Comparison of ENCODE assay signal across 12 cellular contexts in the genomic region with DNA sequence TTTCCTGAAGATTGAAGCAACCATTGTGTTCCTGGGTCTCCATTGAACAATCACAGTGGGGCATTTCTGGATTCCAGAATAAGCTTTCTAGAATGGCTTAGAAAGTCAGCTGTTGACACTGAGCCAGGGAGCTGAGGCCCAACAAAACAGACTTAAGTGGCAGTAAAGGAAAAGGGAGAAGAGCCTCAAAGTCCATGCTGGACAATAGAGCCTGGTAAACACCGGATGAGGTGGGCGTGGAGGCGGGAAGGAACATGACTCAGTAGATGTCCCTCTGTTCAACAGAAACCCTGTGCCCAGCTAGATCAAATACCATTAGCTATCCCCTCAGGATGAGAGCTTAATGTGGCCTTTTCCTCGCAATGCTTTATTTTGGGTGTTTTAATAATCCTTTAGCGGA. TPM values are rescaled to one million over a fixed set of nuclear protein-coding genes. Genes with fewer than 3 reads are reported as not detected.
DNase-seq lines count a peak whose midpoint lies in the region; ATAC-seq and TF ChIP-seq lines count a peak whose summit lies in the region.
"Had no signal": no experiment of that assay in that cellular context is flagged by ENCODE, and none has a peak within 500 bp of the region (broad histone marks: within the 10 kb centered on the region; RNA-seq: fewer than 3 reads in every experiment).

No MANE protein-coding gene starts in this region.

- peaks cover 3% of the 10 kb centered on the region for H3K4me1 Mint-ChIP-seq in activated naive CD4-positive, alpha-beta T cell treated with anti-CD3 and anti-CD28 coated beads for 36 hours (ENCODE audit: low read depth)
- H3K4me1 Mint-ChIP-seq: CD8-positive, alpha-beta memory T cell; naive B cell had no signal

- H3K9me2 ChIP-seq in Karpas-422 (replicated peaks; ENCODE audit: insufficient read depth, low read length), result no peaks in the 10 kb centered on the region

- no peak for TF ChIP-seq POLR2A in spleen (IDR thresholded peaks at IDR 0.05)

- no peak overlapping the region for H3K4me3 Mint-ChIP-seq in activated naive CD4-positive, alpha-beta T cell treated with anti-CD3 and anti-CD28 coated beads for 36 hours
- H3K4me3 Mint-ChIP-seq: CD8-positive, alpha-beta memory T cell; effector memory CD8-positive, alpha-beta T cell; naive B cell had no signal

- no peaks in the 10 kb centered on the region for H3K27me3 ChIP-seq in spleen (replicated peaks in 1 of 7)
- no peaks in the 10 kb centered on the region; the same call in 1 of the 2 replicates for H3K27me3 ChIP-seq in Karpas-422 (ENCODE audit: low read length)

- intact Hi-C loops in spleen (cut with DNase I; ENCODE audit: low total_unique reads), result no loop called here
- intact Hi-C loops in activated naive CD4-positive, alpha-beta T cell treated with anti-CD3 and anti-CD28 coated beads for 36 hours (cut with micrococcal nuclease), result no loop called here

- CTCF ChIA-PET in activated naive CD4-positive, alpha-beta T cell treated with anti-CD3 and anti-CD28 coated beads for 36 hours (lab: Charles Lee), result interaction anchor here (0.9 to 1.1 kb wide), 3 partner anchors 20 to 99 kb away, joined by 3 to 5 read pairs (median 3); partner anchors contain the start of gene G3BP1

- no peak for TF ChIP-seq CTCF in coronary artery (IDR thresholded peaks at IDR 0.05)
- TF ChIP-seq CTCF in spleen (IDR thresholded peaks at IDR 0.05 in 8 of 11, conservative IDR thresholded peaks at IDR 0.05 in 3 of 11), result no peak

- H3K79me2 ChIP-seq in Karpas-422 (ENCODE audit: low read length), result no peaks in the 10 kb centered on the region

- peak; percentile 42 for ATAC-seq in left lobe of liver
- ATAC-seq in HG02798 (IDR thresholded peaks at IDR 0.05; ENCODE audit: poor library complexity, unreplicated experiment), result no peak
- ATAC-seq: effector memory CD8-positive, alpha-beta T cell had no signal

- H3K4me3 ChIP-seq in coronary artery, result peak overlapping the region; percentile 10
- H3K4me3 ChIP-seq in spleen, result no peak overlapping the region
- H3K4me3 ChIP-seq in Karpas-422 (ENCODE audit: low read length), result no peak overlapping the region

- H3K9ac ChIP-seq in Karpas-422 (ENCODE audit: low read length), result no peak overlapping the region

- no peak for TF ChIP-seq EP300 in Ishikawa (IDR thresholded peaks at IDR 0.05; ENCODE audit: borderline replicate concordance)

- no peak overlapping the region for H3K4me2 ChIP-seq in Karpas-422 (ENCODE audit: low read depth, low read length, poor library complexity, severe bottlenecking)

- no peaks in the 10 kb centered on the region for H3K36me3 Mint-ChIP-seq in activated naive CD4-positive, alpha-beta T cell treated with anti-CD3 and anti-CD28 coated beads for 36 hours (ENCODE audit: low read depth)
- H3K36me3 Mint-ChIP-seq: CD8-positive, alpha-beta memory T cell; naive B cell had no signal

- H3K4me1 ChIP-seq in spleen (peaks cover 11 to 86% (median 54%) of the 10 kb centered on the region in 6 donors), Karpas-422 (ENCODE audit: low read length) (no peaks in the 10 kb centered on the region)

- H3K27ac ChIP-seq in coronary artery, result peak overlapping the region; percentile 89 to 97
- peak overlapping the region; percentile 36 to 89 (median 74) for H3K27ac ChIP-seq in spleen
- no peak overlapping the region for H3K27ac ChIP-seq in Karpas-422 (ENCODE audit: low read length)

- H4K20me1 ChIP-seq in Karpas-422 (ENCODE audit: insufficient read depth, low read depth, low read length), result no peaks in the 10 kb centered on the region

- H3K36me3 ChIP-seq in spleen, result peaks cover 0 to 76% (median 12%) of the 10 kb centered on the region in 6 donors
- no peaks in the 10 kb centered on the region for H3K36me3 ChIP-seq in Karpas-422 (ENCODE audit: insufficient read depth, low read length)

- H3K27me3 Mint-ChIP-seq in activated naive CD4-positive, alpha-beta T cell treated with anti-CD3 and anti-CD28 coated beads for 36 hours (ENCODE audit: low read depth), result no peaks in the 10 kb centered on the region
- H3K27me3 Mint-ChIP-seq: naive B cell had no signal

- H3K9me3 Mint-ChIP-seq in activated naive CD4-positive, alpha-beta T cell treated with anti-CD3 and anti-CD28 coated beads for 36 hours, result no peaks in the 10 kb centered on the region
- H3K9me3 Mint-ChIP-seq: CD8-positive, alpha-beta memory T cell; effector memory CD8-positive, alpha-beta T cell; naive B cell had no signal

- no peak for DNase-seq in coronary artery (ENCODE audit: low spot score)
- DNase-seq in left lobe of liver (ENCODE audit: low spot score), result peak; percentile 43
- no peak for DNase-seq in spleen
- DNase-seq in COR-L47 (lab: John Stamatoyannopoulos, UW), result no peak
- DNase-seq in activated naive CD4-positive, alpha-beta T cell treated with anti-CD3 and anti-CD28 coated beads for 36 hours, result no peak
- no peak for DNase-seq in Karpas-422
- DNase-seq: CD8-positive, alpha-beta memory T cell; effector memory CD8-positive, alpha-beta T cell; naive B cell; NCI-H1105 treated with DMSO at 0.1 percent for 48 hours had no signal

- no peaks in the 10 kb centered on the region for H3K9me3 ChIP-seq in spleen
- H3K9me3 ChIP-seq in Karpas-422 (ENCODE audit: low read length), result no peaks in the 10 kb centered on the region

- no peak overlapping the region for H2AFZ ChIP-seq in Karpas-422 (ENCODE audit: low read length)

- no peak for TF ChIP-seq RAD21 in Ishikawa (IDR thresholded peaks at IDR 0.05; ENCODE audit: low read depth)

- WGBS in spleen, 5 donors, result 52 to 73% (median 62%) methylated on average over 5 of the region's 5 CpGs

- H3K27ac Mint-ChIP-seq in activated naive CD4-positive, alpha-beta T cell treated with anti-CD3 and anti-CD28 coated beads for 36 hours, result no peak overlapping the region
- H3K27ac Mint-ChIP-seq: effector memory CD8-positive, alpha-beta T cell; naive B cell had no signal

TF ChIP-seq in Ishikawa, 13 proteins besides CTCF, POLR2A, EP300 and RAD21:
- TF ChIP-seq YY1 (IDR thresholded peaks at IDR 0.05; ENCODE audit: low read depth) (no peak), EGR1 (IDR thresholded peaks at IDR 0.05) (0 out of 2 replicates have a peak, but pooled peaks have one; percentile 33)

RNA-seq across cellular contexts. Expression of gene SPARC, which starts 14.7 kb away (rescaled TPM):
- total RNA-seq in left lobe of liver (90.7 TPM), spleen (100 to 1,000 TPM; 320 to 963 (median 552) TPM)
- polyA plus RNA-seq in spleen, result 100 to 1,000 TPM in 2 of 3 donors, 10 to 100 TPM in 1; 76.5 to 195 (median 135) TPM
- total RNA-seq in activated naive CD4-positive, alpha-beta T cell treated with anti-CD3 and anti-CD28 coated beads for 36 hours, result under 1 TPM; 0.20 to 0.45 TPM
- 0.54 TPM in 1 of 2 replicates, not detected in the other for total RNA-seq in Karpas-422 (2014; rRNA removed; shearing (Covaris generic); ENCODE audit: low replicate concordance)
- polyA plus RNA-seq: CD8-positive, alpha-beta memory T cell had no signal

Comparison
In these comparisons a context has a peak if more than half of its experiments do, and no peak if none do; other contexts are left out.
1. RNA of gene SPARC, which starts 14.7 kb away (total RNA-seq): 320 to 963 TPM in spleen and 90.7 TPM in left lobe of liver (single experiment); 0.20 to 0.45 TPM in activated naive CD4-positive, alpha-beta T cell treated with anti-CD3 and anti-CD28 coated beads for 36 hours and 0.54 TPM in Karpas-422; every median in the first group is over 10 times any median in the second.